17 cellular contexts compared by ENCODE assay signal in genomic region chr19:35207391-35207871, GRCh38. TPM values are rescaled to one million over a fixed set of nuclear protein-coding genes. Genes with fewer than 3 reads are reported as not detected.
DNase-seq lines count a peak whose midpoint lies in the region; ATAC-seq and TF ChIP-seq lines count a peak whose summit lies in the region.
"Had no signal": no experiment of that assay in that cellular context is flagged by ENCODE, and none has a peak within 500 bp of the region (broad histone marks: within the 10 kb centered on the region; RNA-seq: fewer than 3 reads in every experiment).

No MANE protein-coding gene starts in this region.

- H3K36me3 Mint-ChIP-seq in activated CD4-positive, alpha-beta T cell treated with anti-CD3 and anti-CD28 coated beads for 36 hours (ENCODE audit: low read depth), result peaks cover 2% of the 10 kb centered on the region
- H3K36me3 Mint-ChIP-seq in activated naive CD8-positive, alpha-beta T cell treated with anti-CD3 and anti-CD28 coated beads, Interleukin-2, amount 10 ng/mL, durations not matched to agents 7 days and 5 days, result peaks cover 8% of the 10 kb centered on the region
- H3K36me3 Mint-ChIP-seq: type B pancreatic cell had no signal

- ATAC-seq in activated CD4-positive, alpha-beta T cell treated with anti-CD3 and anti-CD28 coated beads for 36 hours, result no peak
- no peak for ATAC-seq in activated naive CD8-positive, alpha-beta T cell treated with anti-CD3 and anti-CD28 coated beads, Interleukin-2, amount 10 ng/mL, durations not matched to agents 7 days and 5 days (ENCODE audit: low read depth)
- ATAC-seq in GM21423 (IDR thresholded peaks at IDR 0.05; ENCODE audit: unreplicated experiment) (no peak), GM18519 (IDR thresholded peaks at IDR 0.05; ENCODE audit: low FRiP score, unreplicated experiment) (no peak)
- ATAC-seq: gastrocnemius medialis, Panc1, sciatic nerve had no signal

- no peaks in the 10 kb centered on the region for H3K27me3 ChIP-seq in spleen (replicated peaks in 1 of 7)
- H3K27me3 ChIP-seq: gastrocnemius medialis had no signal

- no peak for TF ChIP-seq CTCF in spleen (IDR thresholded peaks at IDR 0.05 in 8 of 11, conservative IDR thresholded peaks at IDR 0.05 in 3 of 11)

- no peak for DNase-seq in activated CD4-positive, alpha-beta T cell treated with anti-CD3 and anti-CD28 coated beads for 36 hours
- DNase-seq in activated CD4-positive, alpha-beta T cell treated with anti-CD3 and anti-CD28 coated beads, Interleukin-2, amount 50 U/mL, for 48 hours, result no peak
- DNase-seq in T-helper 2 cell, result peak in 3 of 5 experiments; percentile 35 to 66 (median 42)
- no peak for DNase-seq in activated naive CD8-positive, alpha-beta T cell treated with anti-CD3 and anti-CD28 coated beads, Interleukin-2, amount 10 ng/mL, durations not matched to agents 7 days and 5 days
- DNase-seq in spleen, result no peak
- DNase-seq in dedifferentiated amniotic fluid mesenchymal stem cell (ENCODE audit: extremely low spot score), result no peak
- DNase-seq: dermis blood vessel endothelial cell, gastrocnemius medialis, kidney, NCI-H2171 had no signal

- intact Hi-C loops in activated CD4-positive, alpha-beta T cell treated with anti-CD3 and anti-CD28 coated beads for 36 hours (cut with DNase I, micrococcal nuclease), result no loop called here
- intact Hi-C loops in spleen (cut with DNase I; ENCODE audit: low total_unique reads), result loop anchor here (10.0 kb wide), 1 partner anchor 53 kb away; the partner anchor contains the start of gene FXYD5

- H3K4me3 ChIP-seq in spleen, result no peak overlapping the region
- H3K4me3 ChIP-seq: gastrocnemius medialis had no signal

- H3K4me1 Mint-ChIP-seq in activated CD4-positive, alpha-beta T cell treated with anti-CD3 and anti-CD28 coated beads for 36 hours, result peaks cover 82% of the 10 kb centered on the region
- H3K4me1 Mint-ChIP-seq in activated naive CD8-positive, alpha-beta T cell treated with anti-CD3 and anti-CD28 coated beads, Interleukin-2, amount 10 ng/mL, durations not matched to agents 7 days and 5 days, result peaks cover 74% of the 10 kb centered on the region
- H3K4me1 Mint-ChIP-seq: nephron had no signal

- no peaks in the 10 kb centered on the region for H3K27me3 Mint-ChIP-seq in activated CD4-positive, alpha-beta T cell treated with anti-CD3 and anti-CD28 coated beads for 36 hours
- no peaks in the 10 kb centered on the region for H3K27me3 Mint-ChIP-seq in activated naive CD8-positive, alpha-beta T cell treated with anti-CD3 and anti-CD28 coated beads, Interleukin-2, amount 10 ng/mL, durations not matched to agents 7 days and 5 days
- H3K27me3 Mint-ChIP-seq: type B pancreatic cell had no signal

- POLR2A ChIA-PET in activated CD4-positive, alpha-beta T cell treated with anti-CD3 and anti-CD28 coated beads for 36 hours (lab: Charles Lee), result interaction anchor here (0.7 kb wide), 1 partner anchor 53 kb away, joined by 3 read pairs; the partner anchor contains the start of gene FXYD5
- POLR2A ChIA-PET in activated naive CD8-positive, alpha-beta T cell treated with anti-CD3 and anti-CD28 coated beads, Interleukin-2, amount 10 ng/mL, durations not matched to agents 7 days and 5 days (lab: Charles Lee), result interaction anchor here (1.3 to 3.3 kb wide), 3 partner anchors 29 to 66 kb away, joined by 3 to 26 read pairs (median 3); partner anchors contain the start of gene FXYD5

- no peaks in the 10 kb centered on the region for H3K36me3 ChIP-seq in spleen
- H3K36me3 ChIP-seq: gastrocnemius medialis had no signal

- H3K27ac ChIP-seq in spleen, result peak overlapping the region; percentile 61 to 98 (median 84)
- H3K27ac ChIP-seq: 22Rv1, gastrocnemius medialis had no signal

- CTCF ChIA-PET in activated CD4-positive, alpha-beta T cell treated with anti-CD3 and anti-CD28 coated beads for 36 hours (lab: Charles Lee), result interaction anchor here (0.7 to 1.4 kb wide), 2 partner anchors 8 to 53 kb away, joined by 3 read pairs; partner anchors contain the start of gene FXYD5

- H3K4me1 ChIP-seq in spleen, result peaks cover 36 to 84% (median 74%) of the 10 kb centered on the region in 6 donors
- H3K4me1 ChIP-seq: gastrocnemius medialis had no signal

- no peak for TF ChIP-seq POLR2A in spleen (IDR thresholded peaks at IDR 0.05)

- peaks cover 0 to 3% (median 0%) of the 10 kb centered on the region in 8 donors for H3K9me3 ChIP-seq in spleen
- H3K9me3 ChIP-seq: gastrocnemius medialis had no signal

- no peak overlapping the region for H3K4me3 Mint-ChIP-seq in activated CD4-positive, alpha-beta T cell treated with anti-CD3 and anti-CD28 coated beads for 36 hours
- H3K4me3 Mint-ChIP-seq in activated naive CD8-positive, alpha-beta T cell treated with anti-CD3 and anti-CD28 coated beads, Interleukin-2, amount 10 ng/mL, durations not matched to agents 7 days and 5 days, result peak overlapping the region; percentile 81
- H3K4me3 Mint-ChIP-seq: nephron, type B pancreatic cell had no signal

- WGBS in spleen, 5 donors, result 73 to 78% (median 75%) methylated on average over 8 of the region's 8 CpGs

- H3K9me3 Mint-ChIP-seq in activated CD4-positive, alpha-beta T cell treated with anti-CD3 and anti-CD28 coated beads for 36 hours (ENCODE audit: low read depth), result no peaks in the 10 kb centered on the region
- peaks cover 3% of the 10 kb centered on the region for H3K9me3 Mint-ChIP-seq in activated naive CD8-positive, alpha-beta T cell treated with anti-CD3 and anti-CD28 coated beads, Interleukin-2, amount 10 ng/mL, durations not matched to agents 7 days and 5 days
- H3K9me3 Mint-ChIP-seq: nephron, type B pancreatic cell had no signal

- H3K27ac Mint-ChIP-seq in activated CD4-positive, alpha-beta T cell treated with anti-CD3 and anti-CD28 coated beads for 36 hours, result peak overlapping the region; percentile 68
- H3K27ac Mint-ChIP-seq in activated naive CD8-positive, alpha-beta T cell treated with anti-CD3 and anti-CD28 coated beads, Interleukin-2, amount 10 ng/mL, durations not matched to agents 7 days and 5 days, result peak overlapping the region; percentile 97
- H3K27ac Mint-ChIP-seq: nephron, type B pancreatic cell had no signal

RNA-seq across cellular contexts. Expression of gene FAM187B, which starts 21.1 kb away (rescaled TPM):
- not detected for total RNA-seq in activated CD4-positive, alpha-beta T cell treated with anti-CD3 and anti-CD28 coated beads for 36 hours
- not detected for total RNA-seq in activated naive CD8-positive, alpha-beta T cell treated with anti-CD3 and anti-CD28 coated beads, Interleukin-2, amount 10 ng/mL, durations not matched to agents 7 days and 5 days
- total RNA-seq in spleen, result under 1 TPM in 1 of 7 donors, not detected in 6; 0.51 TPM
- polyA plus RNA-seq in spleen, result under 1 TPM in 2 of 3 donors, not detected in 1; 0.48 to 0.61 TPM
- total RNA-seq: dermis blood vessel endothelial cell, gastrocnemius medialis, kidney had no signal

RNA-seq across cellular contexts. Expression of gene LSR, which starts 41.4 kb away (rescaled TPM):
- 10 to 100 TPM; 10.0 to 12.2 TPM for total RNA-seq in activated CD4-positive, alpha-beta T cell treated with anti-CD3 and anti-CD28 coated beads for 36 hours
- 10 to 100 TPM; 33.2 to 36.3 TPM for total RNA-seq in activated naive CD8-positive, alpha-beta T cell treated with anti-CD3 and anti-CD28 coated beads, Interleukin-2, amount 10 ng/mL, durations not matched to agents 7 days and 5 days
- 10 to 100 TPM; 18.1 to 30.2 (median 21.6) TPM for total RNA-seq in spleen
- polyA plus RNA-seq in spleen, result 10 to 100 TPM; 10.9 to 17.4 (median 11.2) TPM

RNA-seq across cellular contexts. Expression of gene FXYD5, which starts 52.9 kb away (rescaled TPM):
- total RNA-seq in activated CD4-positive, alpha-beta T cell treated with anti-CD3 and anti-CD28 coated beads for 36 hours, result 100 to 1,000 TPM; 261 to 358 TPM
- total RNA-seq in activated naive CD8-positive, alpha-beta T cell treated with anti-CD3 and anti-CD28 coated beads, Interleukin-2, amount 10 ng/mL, durations not matched to agents 7 days and 5 days, result 100 to 1,000 TPM; 353 to 360 TPM
- 100 to 1,000 TPM; 132 to 215 (median 162) TPM for total RNA-seq in spleen
- polyA plus RNA-seq in spleen, result 100 to 1,000 TPM; 188 to 235 (median 213) TPM

Comparison
In these comparisons a context has a peak if more than half of its experiments do, and no peak if none do; other contexts are left out.
1. DNase-seq: peak in T-helper 2 cell (3 of 5); none in activated CD4-positive, alpha-beta T cell treated with anti-CD3 and anti-CD28 coated beads for 36 hours (single experiment), activated CD4-positive, alpha-beta T cell treated with anti-CD3 and anti-CD28 coated beads, Interleukin-2, amount 50 U/mL, for 48 hours (0 of 2), activated naive CD8-positive, alpha-beta T cell treated with anti-CD3 and anti-CD28 coated beads, Interleukin-2, amount 10 ng/mL, durations not matched to agents 7 days and 5 days (single experiment), spleen (single experiment) and dedifferentiated amniotic fluid mesenchymal stem cell (single experiment).